16 cellular contexts compared by ENCODE assay signal in the genomic region with DNA sequence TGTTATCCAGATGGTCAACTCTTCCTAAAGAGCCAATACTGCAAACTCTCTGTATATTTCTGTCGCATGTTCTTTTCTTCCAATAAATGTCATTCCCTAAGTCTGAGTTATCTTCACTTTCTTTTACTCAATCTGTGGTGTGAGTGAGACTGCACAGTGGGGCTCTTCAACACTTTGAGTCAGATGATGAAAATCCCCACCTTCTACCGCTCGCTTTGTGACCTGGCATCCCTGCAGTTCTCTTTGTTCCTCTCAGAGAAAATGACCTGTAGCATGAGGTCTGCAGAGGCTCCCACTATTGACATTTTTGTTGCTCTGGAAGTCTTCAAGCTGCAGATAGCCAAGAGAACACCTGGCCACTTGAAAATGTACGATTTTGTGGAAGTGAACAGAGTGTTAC. TPM values are rescaled to one million over a fixed set of nuclear protein-coding genes. Genes with fewer than 3 reads are reported as not detected.
DNase-seq lines count a peak whose midpoint lies in the region; FAIRE-seq lines count a peak whose summit lies in the region.
"Had no signal": no experiment of that assay in that cellular context is flagged by ENCODE, and none has a peak within 500 bp of the region (broad histone marks: within the 10 kb centered on the region; RNA-seq: fewer than 3 reads in every experiment).

No MANE protein-coding gene starts in this region.

- H2BK15ac ChIP-seq in neuronal stem cell (ENCODE audit: low read length) = no peak overlapping the region

- H3K4me1 ChIP-seq in neuronal stem cell (ENCODE audit: control insufficient read depth in 2 of 2, insufficient read depth in 1 of 2, low read depth in 1 of 2, low read length in 2 of 2) (peaks cover 2 to 3% of the 10 kb centered on the region in 2 donors), small intestine (ENCODE audit: control insufficient read depth in 2 of 2, insufficient read depth in 1 of 2, low read depth in 1 of 2, low read length in 1 of 2) (no peaks in the 10 kb centered on the region)

- no peak overlapping the region for H3K23ac ChIP-seq in neuronal stem cell (ENCODE audit: low read depth, low read length, poor library complexity)

- H4K91ac ChIP-seq in neuronal stem cell (ENCODE audit: low read depth, low read length, poor library complexity) = no peak overlapping the region

- H3K4me3 ChIP-seq in H7 (ENCODE audit: insufficient read depth, low read depth, low read length) = no peak overlapping the region
- no peak overlapping the region for H3K4me3 ChIP-seq in neuronal stem cell (ENCODE audit: low read length in 2 of 2)
- H3K4me3 ChIP-seq in small intestine (ENCODE audit: low read depth in 1 of 2, low read length in 2 of 2) = no peak overlapping the region
- H3K4me3 ChIP-seq: K562, SK-N-MC had no signal

- H2AK5ac ChIP-seq in neuronal stem cell (ENCODE audit: low read depth, low read length) = no peak overlapping the region

- no peak overlapping the region for H4K8ac ChIP-seq in neuronal stem cell (ENCODE audit: low read depth, low read length)

- no peak overlapping the region for H2BK12ac ChIP-seq in neuronal stem cell (ENCODE audit: low read length)

- H3K36me3 ChIP-seq in H7 (replicated peaks; ENCODE audit: control insufficient read depth, insufficient read depth, low read length) (no peaks in the 10 kb centered on the region), neuronal stem cell (replicated peaks in 1 of 2; ENCODE audit: control insufficient read depth in 2 of 2, insufficient read depth in 2 of 2, low read length in 2 of 2) (no peaks in the 10 kb centered on the region), small intestine (ENCODE audit: control insufficient read depth in 2 of 2, insufficient read depth in 2 of 2, low read length in 2 of 2) (no peaks in the 10 kb centered on the region)

- H2BK5ac ChIP-seq in neuronal stem cell (ENCODE audit: low read length) = no peak overlapping the region

- no peak overlapping the region for H3K4ac ChIP-seq in neuronal stem cell (ENCODE audit: low read length)

- no peak overlapping the region for H3K27ac ChIP-seq in neuronal stem cell (replicated peaks; ENCODE audit: low read length)
- no peak overlapping the region for H3K27ac ChIP-seq in small intestine (ENCODE audit: low read depth in 1 of 2, low read length in 1 of 2)
- H3K27ac ChIP-seq: HL-60, SK-N-MC had no signal

- H2AFZ ChIP-seq in neuronal stem cell (ENCODE audit: low read length) = peak overlapping the region; percentile 28

- H3K9me3 ChIP-seq in neuronal stem cell (replicated peaks in 1 of 2; ENCODE audit: control insufficient read depth in 2 of 2, insufficient read depth in 1 of 2, low read depth in 1 of 2, low read length in 2 of 2) = peaks cover 0 to 2% of the 10 kb centered on the region in 2 donors
- H3K9me3 ChIP-seq in small intestine (ENCODE audit: control insufficient read depth, low read depth) = no peaks in the 10 kb centered on the region

- H3K9ac ChIP-seq in neuronal stem cell (ENCODE audit: low read depth, low read length, poor library complexity) = no peak overlapping the region

- H3K79me1 ChIP-seq in neuronal stem cell (ENCODE audit: low read depth, low read length) = no peaks in the 10 kb centered on the region

- no peak overlapping the region for H2BK120ac ChIP-seq in neuronal stem cell (ENCODE audit: low read depth, low read length)

- no peak overlapping the region for H3K14ac ChIP-seq in neuronal stem cell (ENCODE audit: low read length)

- FAIRE-seq in small intestine (lab: Jason Lieb, UNC) = no peak
- FAIRE-seq: K562 had no signal

- H3K27me3 ChIP-seq in H7 (ENCODE audit: control insufficient read depth, insufficient read depth, low read length) = no peaks in the 10 kb centered on the region
- H3K27me3 ChIP-seq in neuronal stem cell (ENCODE audit: control insufficient read depth in 3 of 3, insufficient read depth in 3 of 3, low read depth in 1 of 3, low read length in 3 of 3) = peaks cover 0 to 3% (median 0%) of the 10 kb centered on the region in 3 experiments
- H3K27me3 ChIP-seq in small intestine (ENCODE audit: control insufficient read depth in 2 of 2, insufficient read depth in 2 of 2, low read length in 2 of 2) = no peaks in the 10 kb centered on the region

- H3K18ac ChIP-seq in neuronal stem cell (ENCODE audit: low read length) = no peak overlapping the region

- WGBS in neuronal stem cell (ENCODE audit: extremely low coverage in 2 of 2, insufficient read length in 2 of 2, insufficient replicate concordance in 1 of 2), 2 donors = no CpG with 5 or more reads among the region's 4 CpGs
- 67 to 86% (median 71%) methylated on average over 4 of the region's 4 CpGs for WGBS in small intestine, 3 donors

- H3K4me2 ChIP-seq in neuronal stem cell (ENCODE audit: insufficient read depth, low read length, poor library complexity, severe bottlenecking) = no peak overlapping the region

- peak; percentile 24 for DNase-seq in NCI-H748 (lab: John Stamatoyannopoulos, UW; ENCODE audit: unreplicated experiment)
- no peak for DNase-seq in NCI-H748 treated with DMSO at 0.1 percent for 48 hours (lab: John Stamatoyannopoulos, UW)
- peak; percentile 50 for DNase-seq in H7
- peak; percentile 78 for DNase-seq in NCI-H510A treated with DMSO at 0.1 percent for 48 hours (lab: John Stamatoyannopoulos, UW)
- no peak for DNase-seq in neuronal stem cell (ENCODE audit: low spot score)
- DNase-seq in small intestine = no peak
- no peak for DNase-seq in NCI-H2081 treated with DMSO at 0.1 percent for 48 hours (lab: John Stamatoyannopoulos, UW)
- DNase-seq: CD8-positive, alpha-beta memory T cell; DMS153; NCI-H1930; PC-3; T-cell; T1000 had no signal

RNA-seq across cellular contexts. Expression of gene TMEM150C, which starts 52.8 kb away (rescaled TPM):
- 2.4 and 3.3 TPM in 2 replicates for total RNA-seq in H7 (2014; rRNA removed; shearing (Covaris generic))
- 3.1 TPM for polyA plus RNA-seq in neuronal stem cell (2013, experiment 1 of 2)
- polyA plus RNA-seq in neuronal stem cell (2013, experiment 2 of 2) = 3.0 TPM
- polyA plus RNA-seq in small intestine = 1 to 10 TPM in 2 of 3 donors, under 1 TPM in 1; 0.45 to 6.2 (median 1.6) TPM
- total RNA-seq: CD8-positive, alpha-beta memory T cell had no signal
- polyA plus RNA-seq: K562 had no signal

Comparison
In these comparisons a context has a peak if more than half of its experiments do, and no peak if none do; other contexts are left out.
1. DNase-seq: peak in NCI-H748 (single experiment), H7 (single experiment) and NCI-H510A treated with DMSO at 0.1 percent for 48 hours (single experiment); none in NCI-H748 treated with DMSO at 0.1 percent for 48 hours (single experiment), neuronal stem cell (single experiment), small intestine (single experiment) and NCI-H2081 treated with DMSO at 0.1 percent for 48 hours (single experiment).